Comparison of ENCODE assay signal across 24 cellular contexts in the genomic region with DNA sequence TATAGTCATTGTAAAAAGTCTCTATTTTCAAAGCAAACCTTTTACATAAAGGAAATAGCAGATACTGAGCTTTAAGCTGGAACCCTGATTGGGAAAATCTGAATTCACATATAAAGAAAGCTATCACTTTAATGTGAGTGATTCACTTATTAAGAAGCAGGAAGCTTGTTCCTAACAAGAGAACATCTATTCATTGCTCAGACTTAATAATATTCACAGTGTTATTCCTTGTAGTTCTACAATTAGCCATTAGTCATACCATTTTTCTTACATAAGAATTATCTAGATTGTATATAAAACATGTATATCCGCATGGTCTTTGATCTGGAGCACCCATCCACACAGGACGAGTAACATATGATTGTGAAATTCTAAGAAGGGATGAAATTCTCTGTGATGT.
DNase-seq lines count a peak whose midpoint lies in the region; TF ChIP-seq lines count a peak whose summit lies in the region.
"Had no signal": no experiment of that assay in that cellular context is flagged by ENCODE, and none has a peak within 500 bp of the region (broad histone marks: within the 10 kb centered on the region; RNA-seq: fewer than 3 reads in every experiment).

No MANE protein-coding gene starts in this region.

- H3K27me3 ChIP-seq in vagina (no peaks in the 10 kb centered on the region), sigmoid colon (peaks cover 0 to 4% (median 0%) of the 10 kb centered on the region in 3 donors), MM.1S (replicated peaks; ENCODE audit: insufficient read depth, low read length) (no peaks in the 10 kb centered on the region)

- intact Hi-C loops in vagina (cut with DNase I) (no loop called here), sigmoid colon (cut with DNase I) (no loop called here)

- no peak overlapping the region for H3K27ac ChIP-seq in vagina
- H3K27ac ChIP-seq in sigmoid colon, result no peak overlapping the region
- no peak overlapping the region for H3K27ac ChIP-seq in MM.1S (ENCODE audit: low read length)
- H3K27ac ChIP-seq: A549, HL-60 had no signal

- H3K4me3 ChIP-seq in AG10803 (ENCODE audit: low read length) (no peak overlapping the region), choroid plexus epithelial cell (ENCODE audit: low read depth, low read length) (no peak overlapping the region), vagina (no peak overlapping the region), sigmoid colon (no peak overlapping the region), MM.1S (ENCODE audit: low read length) (no peak overlapping the region)
- H3K4me3 ChIP-seq: A549 had no signal

- no peak for TF ChIP-seq POLR2A in vagina (IDR thresholded peaks at IDR 0.05)
- no peak for TF ChIP-seq POLR2A in sigmoid colon (IDR thresholded peaks at IDR 0.05)

- H2AFZ ChIP-seq in MM.1S (ENCODE audit: low read length), result no peak overlapping the region

- H3K9ac ChIP-seq in MM.1S (ENCODE audit: low read length), result no peak overlapping the region

- no peaks in the 10 kb centered on the region for H3F3A ChIP-seq in MM.1S (ENCODE audit: insufficient read depth, low read length)

- TF ChIP-seq CTCF in AG10803 (conservative IDR thresholded peaks at IDR 0.05; ENCODE audit: low read length) (no peak), choroid plexus epithelial cell (conservative IDR thresholded peaks at IDR 0.05; ENCODE audit: low read depth, low read length) (no peak), vagina (IDR thresholded peaks at IDR 0.05) (no peak), sigmoid colon (IDR thresholded peaks at IDR 0.05) (no peak), MM.1S (IDR thresholded peaks at IDR 0.05; ENCODE audit: low read length) (no peak)

- H3K4me1 ChIP-seq in vagina (no peaks in the 10 kb centered on the region), sigmoid colon (peaks cover 0 to 5% (median 0%) of the 10 kb centered on the region in 4 donors), MM.1S (ENCODE audit: low read length) (no peaks in the 10 kb centered on the region)
- H3K4me1 ChIP-seq: A549 had no signal

- H3K4me2 ChIP-seq in MM.1S (ENCODE audit: low read depth, low read length), result no peak overlapping the region
- H3K4me2 ChIP-seq: A549 had no signal

- WGBS in sigmoid colon, 2 donors, result 85 to 89% methylated on average over 2 of the region's 2 CpGs

- H3K79me2 ChIP-seq in MM.1S (ENCODE audit: low read length), result no peaks in the 10 kb centered on the region

- no peaks in the 10 kb centered on the region for H4K20me1 ChIP-seq in MM.1S (ENCODE audit: insufficient read depth, low read length)

- no peaks in the 10 kb centered on the region for H3K9me2 ChIP-seq in MM.1S (replicated peaks; ENCODE audit: insufficient read depth, low read length)

- no peak for TF ChIP-seq EP300 in sigmoid colon (IDR thresholded peaks at IDR 0.05)

- no peaks in the 10 kb centered on the region for H3K36me3 ChIP-seq in vagina
- H3K36me3 ChIP-seq in sigmoid colon, result no peaks in the 10 kb centered on the region
- no peaks in the 10 kb centered on the region for H3K36me3 ChIP-seq in MM.1S (replicated peaks; ENCODE audit: insufficient read depth, low read length)

- DNase-seq in AG10803 (ENCODE audit: low read depth), result peak; percentile 28
- peak; percentile 18 for DNase-seq in HT-29 (ENCODE audit: low spot score)
- DNase-seq in choroid plexus epithelial cell (ENCODE audit: low read depth), result peak; percentile 32
- peak; percentile 52 for DNase-seq in iris pigment epithelial cell (ENCODE audit: low read depth)
- no peak for DNase-seq in pons (ENCODE audit: low spot score)
- no peak for DNase-seq in vagina (ENCODE audit: extremely low spot score in 2 of 2)
- DNase-seq in sigmoid colon, result no peak
- no peak for DNase-seq in MM.1S
- DNase-seq: activated CD4-positive, alpha-beta T cell treated with anti-CD3 and anti-CD28 coated beads, Interleukin-2, amount 50 U/mL, for 4 hours; activated CD4-positive, CD25-positive, alpha-beta regulatory T cell; activated naive CD4-positive, alpha-beta T cell treated with Interleukin-2 at 50 U/mL for 16 hours; activated T-cell treated with anti-CD3 and anti-CD28 coated beads, Interleukin-2, amount 50 U/mL, for 72 hours; DMS53; GDM1; hippocampal formation; immature natural killer cell; naive thymus-derived CD4-positive, alpha-beta T cell; NCI-H1105; NCI-H2029 treated with DMSO at 0.1 percent for 48 hours; NCI-H2227 treated with DMSO at 0.1 percent for 48 hours; NCI-H526 treated with DMSO at 0.1 percent for 48 hours; nucleus accumbens had no signal

- no peaks in the 10 kb centered on the region for H3K9me3 ChIP-seq in vagina
- H3K9me3 ChIP-seq in sigmoid colon, result no peaks in the 10 kb centered on the region
- no peaks in the 10 kb centered on the region for H3K9me3 ChIP-seq in MM.1S (replicated peaks; ENCODE audit: insufficient read depth, low read length)
- H3K9me3 ChIP-seq: A549 had no signal

Comparison
In these comparisons a context has a peak if more than half of its experiments do, and no peak if none do; other contexts are left out.
1. DNase-seq: peak in AG10803 (single experiment), HT-29 (single experiment), choroid plexus epithelial cell (single experiment) and iris pigment epithelial cell (single experiment); none in pons (single experiment), vagina (0 of 2), sigmoid colon (single experiment) and MM.1S (single experiment).